Comparison of ENCODE assay signal across 15 cellular contexts in the genomic region with DNA sequence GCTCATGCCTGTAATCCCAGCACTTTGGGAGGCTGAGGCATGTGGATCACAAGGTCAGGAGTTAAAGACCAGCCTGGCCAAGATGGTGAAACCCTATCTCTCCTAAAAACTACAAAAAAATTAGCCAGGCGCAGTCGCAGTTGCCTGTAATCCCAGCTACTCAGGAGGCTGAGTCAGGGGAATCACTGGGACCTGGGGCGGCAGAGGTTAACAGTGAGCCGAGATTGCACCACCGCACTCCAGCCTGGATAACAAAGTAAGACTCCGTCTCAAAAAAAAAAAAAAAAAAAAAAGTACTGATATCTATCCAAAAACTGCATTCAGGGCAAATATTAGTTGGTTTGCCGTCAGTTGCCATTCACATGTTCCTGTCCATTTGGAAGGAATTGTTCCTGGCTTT. TPM values are rescaled to one million over a fixed set of nuclear protein-coding genes. Genes with fewer than 3 reads are reported as not detected.
DNase-seq lines count a peak whose midpoint lies in the region.
"Had no signal": no experiment of that assay in that cellular context is flagged by ENCODE, and none has a peak within 500 bp of the region (broad histone marks: within the 10 kb centered on the region; RNA-seq: fewer than 3 reads in every experiment).

No MANE protein-coding gene starts in this region.

- H3K36me3 Mint-ChIP-seq in activated T-cell treated with anti-CD3 and anti-CD28 coated beads, Interleukin-2, amount 50 U/mL, for 24 hours (ENCODE audit: low read depth), result peaks cover 76% of the 10 kb centered on the region

- no peak overlapping the region for H2AK5ac ChIP-seq in mesenchymal stem cell (ENCODE audit: low read length, severe bottlenecking)

- H3K79me1 ChIP-seq in mesenchymal stem cell (replicated peaks; ENCODE audit: low read length, poor library complexity, severe bottlenecking), result peaks cover 14% of the 10 kb centered on the region

- H3K9ac ChIP-seq in adipocyte (ENCODE audit: low read length), result peak overlapping the region; percentile 45
- peak overlapping the region; percentile 51 for H3K9ac ChIP-seq in mesenchymal stem cell (ENCODE audit: low read length)
- no peak overlapping the region for H3K9ac ChIP-seq in subcutaneous abdominal adipose tissue (ENCODE audit: low read length in 5 of 5)

- H3K36me3 ChIP-seq in adipocyte (ENCODE audit: control insufficient read depth, insufficient read depth, low read length, severe bottlenecking) (peaks cover 85% of the 10 kb centered on the region), mesenchymal stem cell (ENCODE audit: control insufficient read depth in 1 of 2, insufficient read depth in 2 of 2, low read depth in 1 of 2, low read length in 2 of 2) (peaks cover 30 to 85% of the 10 kb centered on the region in 2 experiments), subcutaneous abdominal adipose tissue (ENCODE audit: control insufficient read depth in 5 of 5, insufficient read depth in 5 of 5, low read length in 5 of 5) (peaks cover 43 to 70% (median 62%) of the 10 kb centered on the region in 5 donors)

- no peak overlapping the region for H2BK120ac ChIP-seq in mesenchymal stem cell (ENCODE audit: low read depth, low read length)

- H3K23ac ChIP-seq in mesenchymal stem cell (ENCODE audit: low read length in 2 of 2), result no peak overlapping the region

- H3K4me1 ChIP-seq in adipocyte (ENCODE audit: control insufficient read depth, insufficient read depth, low read length) (peaks cover 13% of the 10 kb centered on the region), mesenchymal stem cell (ENCODE audit: control insufficient read depth, insufficient read depth, low read depth, low read length) (no peaks in the 10 kb centered on the region), subcutaneous abdominal adipose tissue (ENCODE audit: control insufficient read depth in 5 of 5, insufficient read depth in 5 of 5, low read length in 5 of 5) (peaks cover 0 to 6% (median 0%) of the 10 kb centered on the region in 5 donors)

- no peaks in the 10 kb centered on the region for H3K9me3 Mint-ChIP-seq in activated T-cell treated with anti-CD3 and anti-CD28 coated beads, Interleukin-2, amount 50 U/mL, for 24 hours
- H3K9me3 Mint-ChIP-seq: CD4-positive, alpha-beta T cell; GM23338 had no signal

- H2BK5ac ChIP-seq in mesenchymal stem cell (ENCODE audit: low read depth, low read length, poor library complexity, severe bottlenecking), result no peak overlapping the region

- H2BK12ac ChIP-seq in mesenchymal stem cell (ENCODE audit: low read length in 2 of 2), result no peak overlapping the region

- H2BK15ac ChIP-seq in mesenchymal stem cell (ENCODE audit: low read depth, poor library complexity, severe bottlenecking), result no peak overlapping the region

- no peak overlapping the region for H3K4me2 ChIP-seq in mesenchymal stem cell (ENCODE audit: low read length, poor library complexity, severe bottlenecking)
- H3K4me2 ChIP-seq: GM23338 had no signal

- WGBS in mesenchymal stem cell, result 100% methylated on average over 6 of the region's 7 CpGs

- DNase-seq in adipocyte (ENCODE audit: low read depth) (no peak), fibroblast of gingiva (ENCODE audit: low read depth) (peak; percentile 34), mesenchymal stem cell (no peak), EL (no peak)
- DNase-seq in activated CD8-positive, alpha-beta memory T cell treated with anti-CD3 and anti-CD28 coated beads for 24 hours, result no peak
- no peak for DNase-seq in activated T-cell treated with anti-CD3 and anti-CD28 coated beads, Interleukin-2, amount 50 U/mL, for 24 hours
- DNase-seq: C1 segment of cervical spinal cord; Calu3; CD4-positive, alpha-beta T cell; DMS 273 treated with DMSO at 0.1 percent for 48 hours; DMS79; H7 had no signal

- no peak overlapping the region for H3K4ac ChIP-seq in mesenchymal stem cell (ENCODE audit: low read depth in 1 of 2, low read length in 2 of 2)

- H4K8ac ChIP-seq in mesenchymal stem cell (ENCODE audit: low read length), result no peak overlapping the region

- H3K27ac Mint-ChIP-seq in activated T-cell treated with anti-CD3 and anti-CD28 coated beads, Interleukin-2, amount 50 U/mL, for 24 hours, result no peak overlapping the region
- H3K27ac Mint-ChIP-seq: B cell; CD4-positive, alpha-beta T cell; GM23338 had no signal

- H3K4me3 ChIP-seq in adipocyte (ENCODE audit: low read length), result no peak overlapping the region
- no peak overlapping the region for H3K4me3 ChIP-seq in mesenchymal stem cell (ENCODE audit: insufficient read depth in 1 of 2, low read depth in 1 of 2, low read length in 2 of 2)
- no peak overlapping the region for H3K4me3 ChIP-seq in subcutaneous abdominal adipose tissue (ENCODE audit: low read depth in 1 of 5, low read length in 5 of 5)
- H3K4me3 ChIP-seq: GM23338 had no signal

- peaks cover 5% of the 10 kb centered on the region for H3K4me1 Mint-ChIP-seq in activated T-cell treated with anti-CD3 and anti-CD28 coated beads, Interleukin-2, amount 50 U/mL, for 24 hours (ENCODE audit: low read depth)
- H3K4me1 Mint-ChIP-seq: GM23338 had no signal

- H3K4me3 Mint-ChIP-seq in activated T-cell treated with anti-CD3 and anti-CD28 coated beads, Interleukin-2, amount 50 U/mL, for 24 hours, result no peak overlapping the region
- H3K4me3 Mint-ChIP-seq: B cell; CD4-positive, alpha-beta T cell; GM23338 had no signal

- no peak overlapping the region for H3K18ac ChIP-seq in mesenchymal stem cell (ENCODE audit: low read depth in 1 of 2, low read length in 2 of 2)

- H3K27me3 ChIP-seq in adipocyte (replicated peaks; ENCODE audit: control insufficient read depth, insufficient read depth, low read length) (no peaks in the 10 kb centered on the region), mesenchymal stem cell (ENCODE audit: control insufficient read depth in 1 of 2, insufficient read depth in 1 of 2, low read length in 2 of 2) (no peaks in the 10 kb centered on the region), subcutaneous abdominal adipose tissue (ENCODE audit: control insufficient read depth in 5 of 5, insufficient read depth in 4 of 5, low read length in 5 of 5) (no peaks in the 10 kb centered on the region)

- H3K9me3 ChIP-seq in adipocyte (ENCODE audit: control insufficient read depth, low read length) (no peaks in the 10 kb centered on the region), mesenchymal stem cell (ENCODE audit: control insufficient read depth, low read length) (no peaks in the 10 kb centered on the region), subcutaneous abdominal adipose tissue (ENCODE audit: control insufficient read depth in 5 of 5, low read length in 5 of 5) (no peaks in the 10 kb centered on the region)

- H3K27me3 Mint-ChIP-seq in activated T-cell treated with anti-CD3 and anti-CD28 coated beads, Interleukin-2, amount 50 U/mL, for 24 hours, result no peaks in the 10 kb centered on the region
- H3K27me3 Mint-ChIP-seq: B cell; CD4-positive, alpha-beta T cell had no signal

- H3K27ac ChIP-seq in mesenchymal stem cell (ENCODE audit: low read length, poor library complexity, severe bottlenecking), result no peak overlapping the region
- H3K27ac ChIP-seq in subcutaneous abdominal adipose tissue (ENCODE audit: low read depth, low read length), result peak overlapping the region; percentile 70

- H3K14ac ChIP-seq in mesenchymal stem cell (ENCODE audit: low read length in 2 of 2), result no peak overlapping the region

- H4K91ac ChIP-seq in mesenchymal stem cell (ENCODE audit: low read length), result no peak overlapping the region

- no peak overlapping the region for H2AFZ ChIP-seq in mesenchymal stem cell (ENCODE audit: low read depth, low read length)
- H2AFZ ChIP-seq: GM23338 had no signal

RNA-seq across cellular contexts. Expression of a gene that starts 10.5 kb away (rescaled TPM):
- polyA plus RNA-seq in mesenchymal stem cell (2013, experiment 1 of 2), result 17.5 TPM
- polyA plus RNA-seq in mesenchymal stem cell (2013, experiment 2 of 2), result 17.7 TPM

RNA-seq across cellular contexts. Expression of a gene that starts 52.7 kb away (rescaled TPM):
- polyA plus RNA-seq in mesenchymal stem cell (2013, experiment 1 of 2), result 50.1 TPM
- 49.3 TPM for polyA plus RNA-seq in mesenchymal stem cell (2013, experiment 2 of 2)

Comparison
In these comparisons a context has a peak if more than half of its experiments do, and no peak if none do; other contexts are left out.
1. H3K9ac ChIP-seq: peak in adipocyte (single experiment) and mesenchymal stem cell (single experiment); none in subcutaneous abdominal adipose tissue (0 of 5).